9 cellular contexts compared by ENCODE assay signal in genomic region chr6:106163966-106164877, GRCh38.
DNase-seq lines count a peak whose midpoint lies in the region; ATAC-seq, FAIRE-seq and TF ChIP-seq lines count a peak whose summit lies in the region.
"Had no signal": no experiment of that assay in that cellular context is flagged by ENCODE, and none has a peak within 500 bp of the region (broad histone marks: within the 10 kb centered on the region; RNA-seq: fewer than 3 reads in every experiment).

No MANE protein-coding gene starts in this region.

- H2BK15ac ChIP-seq in H1 (ENCODE audit: low read length) = peak overlapping the region; percentile 53

- no peak overlapping the region for H3K23ac ChIP-seq in H1 (ENCODE audit: insufficient read length)

- WGBS in H1 (ENCODE audit: extremely low coverage in 1 of 2, insufficient coverage in 1 of 2, insufficient read length in 1 of 2, insufficient replicate concordance in 2 of 2, low coverage in 1 of 2, low lambda C conversion rate in 2 of 2, missing lambda C conversion rate in 1 of 2), 2 experiments = 86% methylated on average over 17 of the region's 17 CpGs; no CpG with 5 or more reads in 1 of the 2 experiments

- H2BK5ac ChIP-seq in H1 (ENCODE audit: low read depth, low read length) = 0 out of 2 replicates have a peak overlapping the region, but pooled peaks have one; percentile 5

- H3K27ac ChIP-seq in H1 (ENCODE audit: low read depth, low read length) = no peak overlapping the region
- no peak overlapping the region for H3K27ac ChIP-seq in rectal smooth muscle tissue (ENCODE audit: low read depth, low read length)

- no peak overlapping the region for H4K5ac ChIP-seq in H1 (ENCODE audit: insufficient read length, low read depth, low read length)

- no peak overlapping the region for H3K4ac ChIP-seq in H1 (replicated peaks; ENCODE audit: insufficient read length, low read depth, low read length)

- H3K4me2 ChIP-seq in H1 (ENCODE audit: insufficient read depth in 1 of 2, low read depth in 2 of 2, low read length in 2 of 2) = no peak overlapping the region
- H3K4me2 ChIP-seq: A549 had no signal

- H3K14ac ChIP-seq in H1 (ENCODE audit: insufficient read length) = no peak overlapping the region

- CTCF ChIA-PET in H1 (lab: Charles Lee; ENCODE audit: partially characterized antibody) = interaction anchor here (0.6 to 2.7 kb wide), 11 partner anchors 9 to 174 kb away, joined by 3 to 9 read pairs (median 3); partner anchors contain the start of gene PRDM1

- H3K9me3 ChIP-seq in H1 (ENCODE audit: insufficient read depth in 2 of 2, low read depth in 1 of 2, low read length in 1 of 2) = no peaks in the 10 kb centered on the region
- H3K9me3 ChIP-seq: A549 had no signal

- FAIRE-seq in H1 (lab: Jason Lieb, UNC) = no peak
- FAIRE-seq: A549 had no signal

- no peak overlapping the region; the same call in 1 of the 2 replicates for H4K8ac ChIP-seq in H1 (ENCODE audit: extremely low read depth, insufficient read depth, low read length)

- H2AFZ ChIP-seq in H1 (ENCODE audit: low read length) = 0 out of 2 replicates have a peak overlapping the region, but pooled peaks have one; percentile 48

- TF ChIP-seq CTCF in H1 (IDR thresholded peaks at IDR 0.05; ENCODE audit: control extremely low read depth in 1 of 3, insufficient read depth in 1 of 3, low read depth in 1 of 3, low read length in 3 of 3) = no peak

- no peaks in the 10 kb centered on the region for H4K20me1 ChIP-seq in H1 (replicated peaks in 1 of 2; ENCODE audit: control insufficient read depth in 1 of 2, insufficient read depth in 2 of 2, low read length in 2 of 2)

- no peak for TF ChIP-seq EP300 in H1 (IDR thresholded peaks at IDR 0.05; ENCODE audit: borderline replicate concordance in 1 of 2, low read depth in 2 of 2, low read length in 2 of 2)

- peak overlapping the region; percentile 71; the same call in 1 of the 2 replicates for H2BK12ac ChIP-seq in H1 (ENCODE audit: low read depth, low read length)

- no peak for TF ChIP-seq RAD21 in H1 (IDR thresholded peaks at IDR 0.05 in 1 of 2, conservative IDR thresholded peaks at IDR 0.05 in 1 of 2; ENCODE audit: low read depth in 2 of 2, low read length in 2 of 2)

- H3K9ac ChIP-seq in H1 (replicated peaks in 1 of 4; ENCODE audit: extremely low read depth in 1 of 4, low read depth in 3 of 4, low read length in 3 of 4) (no peak overlapping the region), rectal smooth muscle tissue (ENCODE audit: low read length) (peak overlapping the region; percentile 29)

- no peak for TF ChIP-seq POLR2A in H1 (IDR thresholded peaks at IDR 0.05; ENCODE audit: control extremely low read depth in 1 of 2, low read depth in 2 of 2, low read length in 2 of 2)

- no peak overlapping the region for H2AK5ac ChIP-seq in H1 (ENCODE audit: low read depth, low read length)

- H3K79me1 ChIP-seq in H1 (ENCODE audit: low read depth, low read length) = no peaks in the 10 kb centered on the region

- POLR2A ChIA-PET in H1 (lab: Charles Lee; ENCODE audit: partially characterized antibody) = interaction anchor here (1.0 kb wide), 1 partner anchor 10 kb away, joined by 3 read pairs; no protein-coding TSS in a partner anchor

- no peak overlapping the region for H3K4me3 ChIP-seq in H1 (ENCODE audit: extremely low read depth in 1 of 4, insufficient read depth in 2 of 4, low read depth in 3 of 4, low read length in 4 of 4)
- no peak overlapping the region for H3K4me3 ChIP-seq in rectal smooth muscle tissue (ENCODE audit: low read length)
- H3K4me3 ChIP-seq: A549 had no signal

- H3K4me1 ChIP-seq in H1 (replicated peaks in 1 of 4; ENCODE audit: control insufficient read depth in 3 of 4, insufficient read depth in 4 of 4, low read length in 3 of 4) (peaks cover 10 to 18% (median 13%) of the 10 kb centered on the region in 4 experiments), rectal smooth muscle tissue (ENCODE audit: control insufficient read depth, insufficient read depth, low read length) (no peaks in the 10 kb centered on the region)

- no peak overlapping the region; the same call in 1 of the 2 replicates for H3K18ac ChIP-seq in H1 (ENCODE audit: extremely low read depth, low read length)

- H2BK120ac ChIP-seq in H1 (replicated peaks; ENCODE audit: low read depth, low read length) = no peak overlapping the region

- peak overlapping the region; percentile 69; the same call in 1 of the 2 replicates for H2BK20ac ChIP-seq in H1 (ENCODE audit: low read length)

- H4K91ac ChIP-seq in H1 (replicated peaks; ENCODE audit: insufficient read length, low read length) = no peak overlapping the region

- no peak overlapping the region for H3K56ac ChIP-seq in H1 (replicated peaks; ENCODE audit: insufficient read length, low read depth, low read length)

- H3K36me3 ChIP-seq in H1 (ENCODE audit: control insufficient read depth in 2 of 4, insufficient read depth in 4 of 4, low read length in 3 of 4) (no peaks in the 10 kb centered on the region), rectal smooth muscle tissue (ENCODE audit: control insufficient read depth, insufficient read depth, low read length) (no peaks in the 10 kb centered on the region)

- peak; percentile 35 to 40 for DNase-seq in activated CD4-positive, alpha-beta T cell treated with anti-CD3 and anti-CD28 coated beads for 24 hours (ENCODE audit: low read depth in 2 of 2)
- no peak for DNase-seq in activated CD4-positive, alpha-beta T cell treated with anti-CD3 and anti-CD28 coated beads, Interleukin-2, amount 50 U/mL, for 1 hour
- DNase-seq in H1 (ENCODE audit: low read depth in 1 of 2, low spot score in 2 of 2) (no peak), T1000 (lab: John Stamatoyannopoulos, UW) (no peak), nucleus accumbens (lab: John Stamatoyannopoulos, UW) (no peak)

- H3K27me3 ChIP-seq in H1 (replicated peaks in 1 of 4; ENCODE audit: control insufficient read depth in 3 of 4, extremely low read depth in 1 of 4, insufficient read depth in 3 of 4, low read length in 3 of 4) (no peaks in the 10 kb centered on the region; a peak in 1 of 7 replicates), rectal smooth muscle tissue (ENCODE audit: control insufficient read depth, insufficient read depth, low read length) (no peaks in the 10 kb centered on the region)

- no peaks in the 10 kb centered on the region for H3K23me2 ChIP-seq in H1 (ENCODE audit: low read depth, low read length)

- H3K79me2 ChIP-seq in H1 (ENCODE audit: control insufficient read depth in 1 of 2, insufficient read depth in 2 of 2, low read length in 2 of 2) = no peaks in the 10 kb centered on the region

- peak; percentile 39 for ATAC-seq in HG03097 (IDR thresholded peaks at IDR 0.05; ENCODE audit: low FRiP score, unreplicated experiment)
- ATAC-seq in activated CD4-positive, CD25-positive, alpha-beta regulatory T cell treated with anti-CD3 and anti-CD28 coated beads, Interleukin-2, amount 50 U/mL, for 24 hours = peak; percentile 82

TF ChIP-seq in H1, 55 proteins besides CTCF, POLR2A, EP300 and RAD21:
- no peak for TF ChIP-seq USF2 (IDR thresholded peaks at IDR 0.05; ENCODE audit: low read length)
- TF ChIP-seq ZNF274 (IDR thresholded peaks at IDR 0.05; ENCODE audit: borderline replicate concordance, extremely low read depth, low read length) = no peak
- TF ChIP-seq HDAC2 (IDR thresholded peaks at IDR 0.05; ENCODE audit: borderline replicate concordance in 1 of 2, low read depth in 2 of 2, low read length in 2 of 2) = no peak
- no peak for TF ChIP-seq PHF8 (conservative IDR thresholded peaks at IDR 0.05; ENCODE audit: low read depth, low read length)
- TF ChIP-seq MAFK (IDR thresholded peaks at IDR 0.05; ENCODE audit: low read depth, low read length) = no peak
- no peak for TF ChIP-seq BCL11A (IDR thresholded peaks at IDR 0.05; ENCODE audit: low read depth in 2 of 2, low read length in 2 of 2)
- no peak for TF ChIP-seq TCF12 (IDR thresholded peaks at IDR 0.05; ENCODE audit: low read depth, low read length)
- no peak for TF ChIP-seq SP1 (IDR thresholded peaks at IDR 0.05; ENCODE audit: low read depth, low read length)
- TF ChIP-seq TEAD4 (IDR thresholded peaks at IDR 0.05; ENCODE audit: low read depth, low read length) = no peak
- no peak for TF ChIP-seq GTF2F1 (IDR thresholded peaks at IDR 0.05; ENCODE audit: borderline replicate concordance, low read depth, low read length)
- TF ChIP-seq KDM4A (IDR thresholded peaks at IDR 0.05; ENCODE audit: low read depth, low read length, severe bottlenecking) = no peak
- TF ChIP-seq TAF7 (optimal IDR thresholded peaks at IDR 0.05; ENCODE audit: borderline replicate concordance, low read depth, low read length) = no peak
- TF ChIP-seq POLR2AphosphoS5 (IDR thresholded peaks at IDR 0.05; ENCODE audit: low read depth, low read length) = no peak
- TF ChIP-seq SP2 (IDR thresholded peaks at IDR 0.05; ENCODE audit: low read length) = no peak
- TF ChIP-seq RBBP5 (IDR thresholded peaks at IDR 0.05; ENCODE audit: borderline replicate concordance, low read depth, low read length) = no peak
- no peak for TF ChIP-seq RXRA (IDR thresholded peaks at IDR 0.05; ENCODE audit: insufficient read depth, low read depth, low read length)
- no peak for TF ChIP-seq BRCA1 (IDR thresholded peaks at IDR 0.05; ENCODE audit: low read depth, low read length)
TF ChIP-seq in H1: peak in this region for 0.

Comparison
In these comparisons a context has a peak if more than half of its experiments do, and no peak if none do; other contexts are left out.
1. DNase-seq: peak in activated CD4-positive, alpha-beta T cell treated with anti-CD3 and anti-CD28 coated beads for 24 hours (2 of 2); none in activated CD4-positive, alpha-beta T cell treated with anti-CD3 and anti-CD28 coated beads, Interleukin-2, amount 50 U/mL, for 1 hour (single experiment), H1 (0 of 2), T1000 (single experiment) and nucleus accumbens (0 of 56).